Comparison of ENCODE assay signal across 21 cellular contexts in genomic region chr15:87228460-87228859, GRCh38.
"Had no signal": no experiment of that assay in that cellular context is flagged by ENCODE, and none has a peak within 500 bp of the region (broad histone marks: within the 10 kb centered on the region; RNA-seq: fewer than 3 reads in every experiment).

No MANE protein-coding gene starts in this region.

- H3K9ac ChIP-seq: neural progenitor cell, parathyroid adenoma had no signal

- ATAC-seq: effector memory CD8-positive, alpha-beta T cell; gastrocnemius medialis; left lobe of liver; naive thymus-derived CD4-positive, alpha-beta T cell; right lobe of liver; stimulated activated naive B cell treated with anti-CD40 and anti-IgM and Interleukin-4, amounts not matched to agents 10 μg/mL and 1 μg/mL and 100 μg/mL, for 72 hours had no signal

- H3K4me2 ChIP-seq: hepatocyte, neural progenitor cell had no signal

- H3K27ac ChIP-seq: gastrocnemius medialis, hepatocyte, neural progenitor cell, parathyroid adenoma, right lobe of liver, transverse colon, vagina had no signal

- H3K27me3 ChIP-seq: gastrocnemius medialis, hepatocyte, neural progenitor cell, right lobe of liver, transverse colon, vagina had no signal

- H3K4me1 ChIP-seq: gastrocnemius medialis, neural progenitor cell, parathyroid adenoma, right lobe of liver, transverse colon, vagina had no signal

- H3K9me3 ChIP-seq: gastrocnemius medialis, right lobe of liver, transverse colon, vagina had no signal

- H2AFZ ChIP-seq: hepatocyte, neural progenitor cell, parathyroid adenoma had no signal

- H3K36me3 ChIP-seq: gastrocnemius medialis, neural progenitor cell, right lobe of liver, transverse colon, vagina had no signal

- H3K4me3 ChIP-seq: gastrocnemius medialis, hepatocyte, lung, neural progenitor cell, right lobe of liver, transverse colon, vagina had no signal

- DNase-seq: cortex of kidney; effector memory CD8-positive, alpha-beta T cell; erythroblast; foreskin fibroblast; gastrocnemius medialis; head of caudate nucleus; kidney; midbrain; naive thymus-derived CD4-positive, alpha-beta T cell; right lobe of liver; small intestine; stimulated activated CD4-positive, alpha-beta T cell treated with anti-CD3 and anti-CD28 coated beads, Interleukin-15, amount 100 ng/mL, for 24 hours; stimulated activated CD4-positive, alpha-beta T cell treated with anti-CD3 and anti-CD28 coated beads, Interleukin-2, amount 100 ng/mL, for 48 hours; stimulated activated naive B cell treated with anti-CD40 and anti-IgM and Interleukin-4, amounts not matched to agents 10 μg/mL and 1 μg/mL and 100 μg/mL, for 72 hours; transverse colon had no signal

- H3K79me2 ChIP-seq: hepatocyte, parathyroid adenoma had no signal
